8 cellular contexts compared by ENCODE assay signal in genomic region chr7:55964261-55964801, GRCh38. TPM values are rescaled to one million over a fixed set of nuclear protein-coding genes. Genes with fewer than 3 reads are reported as not detected.
DNase-seq lines count a peak whose midpoint lies in the region; ATAC-seq, FAIRE-seq and TF ChIP-seq lines count a peak whose summit lies in the region.

NIPSNAP2 (plus strand) TSS chr7:55964585; CDS start chr7:55964610, 25 bp downstream.

- no peaks in the 10 kb centered on the region for H3K27me3 Mint-ChIP-seq in activated CD8-positive, alpha-beta T cell treated with anti-CD3 and anti-CD28 coated beads, Interleukin-2, amount 10 ng/mL, durations not matched to agents 7 days and 5 days (ENCODE audit: low read depth)

- peak; percentile 89 for DNase-seq in NCI-H510A treated with DMSO at 0.1 percent for 48 hours (lab: John Stamatoyannopoulos, UW)
- DNase-seq in activated CD8-positive, alpha-beta T cell treated with anti-CD3 and anti-CD28 coated beads, Interleukin-2, amount 10 ng/mL, durations not matched to agents 7 days and 5 days = peak; percentile 59
- peak; percentile 17 to 82 for DNase-seq in H1 (ENCODE audit: low read depth in 1 of 2, low spot score in 2 of 2)
- no peak for DNase-seq in mesenteric fat pad (ENCODE audit: low spot score)
- DNase-seq in stimulated activated CD8-positive, alpha-beta memory T cell treated with anti-CD3 and anti-CD28 coated beads, Interleukin-15, amount 100 ng/mL, for 48 hours (ENCODE audit: low read depth in 2 of 2) = peak; percentile 38 to 41

- peak within 1 kb of the TSS; percentile 90 to 97 (median 94) for H3K27ac ChIP-seq in BLaER1 treated with 17β-estradiol and CSF1 and Interleukin-3, amounts not matched to agents 10 nM and 100 nM
- peak within 1 kb of the TSS; percentile 84 for H3K27ac ChIP-seq in H1 (ENCODE audit: low read depth, low read length)

- H3K4me1 Mint-ChIP-seq in activated CD8-positive, alpha-beta T cell treated with anti-CD3 and anti-CD28 coated beads, Interleukin-2, amount 10 ng/mL, durations not matched to agents 7 days and 5 days (ENCODE audit: low read depth) = peaks cover 22% of the 10 kb centered on the region

- WGBS in H1 (ENCODE audit: extremely low coverage in 1 of 2, insufficient coverage in 1 of 2, insufficient read length in 1 of 2, insufficient replicate concordance in 2 of 2, low coverage in 1 of 2, low lambda C conversion rate in 2 of 2, missing lambda C conversion rate in 1 of 2), 2 experiments = 0% methylated on average over 9 of the region's 70 CpGs; no CpG with 5 or more reads in 1 of the 2 experiments

- H3K36me3 Mint-ChIP-seq in activated CD8-positive, alpha-beta T cell treated with anti-CD3 and anti-CD28 coated beads, Interleukin-2, amount 10 ng/mL, durations not matched to agents 7 days and 5 days (ENCODE audit: low read depth) = peaks cover 9% of the 10 kb centered on the region

- no peak within 1 kb of the TSS for H2BK20ac ChIP-seq in H1 (ENCODE audit: low read length)

- peak within 1 kb of the TSS; percentile 6; the same call in 1 of the 2 replicates for H2AFZ ChIP-seq in H1 (ENCODE audit: low read length)

- peaks cover 3 to 17% of the 10 kb centered on the region in 2 experiments; a peak in 3 of 4 replicates for H3K79me2 ChIP-seq in H1 (ENCODE audit: control insufficient read depth in 1 of 2, insufficient read depth in 2 of 2, low read length in 2 of 2)

- H3K27me3 ChIP-seq in BLaER1 treated with 17β-estradiol and CSF1 and Interleukin-3, amounts not matched to agents 10 nM and 100 nM = no peaks in the 10 kb centered on the region
- peaks cover 1 to 13% (median 7%) of the 10 kb centered on the region in 4 experiments; a peak in 5 of 7 replicates for H3K27me3 ChIP-seq in H1 (replicated peaks in 1 of 4; ENCODE audit: control insufficient read depth in 3 of 4, extremely low read depth in 1 of 4, insufficient read depth in 3 of 4, low read length in 3 of 4)

- peaks cover 31 to 37% (median 33%) of the 10 kb centered on the region in 11 experiments for H3K36me3 ChIP-seq in BLaER1 treated with 17β-estradiol and CSF1 and Interleukin-3, amounts not matched to agents 10 nM and 100 nM
- no peaks in the 10 kb centered on the region for H3K36me3 ChIP-seq in H1 (ENCODE audit: control insufficient read depth in 2 of 4, insufficient read depth in 4 of 4, low read length in 3 of 4)

- peak within 1 kb of the TSS; percentile 72 to 93 (median 82) for H3K4me2 ChIP-seq in BLaER1 treated with 17β-estradiol and CSF1 and Interleukin-3, amounts not matched to agents 10 nM and 100 nM
- H3K4me2 ChIP-seq in H1 (ENCODE audit: insufficient read depth in 1 of 2, low read depth in 2 of 2, low read length in 2 of 2) = peak within 1 kb of the TSS; percentile 75 to 77

- H4K5ac ChIP-seq in H1 (ENCODE audit: insufficient read length, low read depth, low read length) = peak within 1 kb of the TSS; percentile 80

- H3K23ac ChIP-seq in H1 (ENCODE audit: insufficient read length) = no peak within 1 kb of the TSS

- peak within 1 kb of the TSS; percentile 93 for H3K27ac Mint-ChIP-seq in activated CD8-positive, alpha-beta T cell treated with anti-CD3 and anti-CD28 coated beads, Interleukin-2, amount 10 ng/mL, durations not matched to agents 7 days and 5 days

- peak within 1 kb of the TSS; percentile 83 for H3K18ac ChIP-seq in H1 (ENCODE audit: extremely low read depth, low read length)

- peak within 1 kb of the TSS; percentile 91 to 99 (median 96) for H3K9ac ChIP-seq in BLaER1 treated with 17β-estradiol and CSF1 and Interleukin-3, amounts not matched to agents 10 nM and 100 nM
- peak within 1 kb of the TSS; percentile 76 to 98 (median 86) for H3K9ac ChIP-seq in H1 (replicated peaks in 1 of 4; ENCODE audit: extremely low read depth in 1 of 4, low read depth in 3 of 4, low read length in 3 of 4)

- H3K23me2 ChIP-seq in H1 (ENCODE audit: low read depth, low read length) = no peaks in the 10 kb centered on the region

- peaks cover 15 to 30% (median 27%) of the 10 kb centered on the region in 10 experiments; a peak in 19 of 20 replicates for H3K4me1 ChIP-seq in BLaER1 treated with 17β-estradiol and CSF1 and Interleukin-3, amounts not matched to agents 10 nM and 100 nM
- no peaks in the 10 kb centered on the region for H3K4me1 ChIP-seq in H1 (replicated peaks in 1 of 4; ENCODE audit: control insufficient read depth in 3 of 4, insufficient read depth in 4 of 4, low read length in 3 of 4)

- H3K14ac ChIP-seq in H1 (ENCODE audit: insufficient read length) = no peak within 1 kb of the TSS

- peaks cover 5% of the 10 kb centered on the region for H3K79me1 ChIP-seq in H1 (ENCODE audit: low read depth, low read length)

- no peak for TF ChIP-seq EP300 in H1 (IDR thresholded peaks at IDR 0.05; ENCODE audit: borderline replicate concordance in 1 of 2, low read depth in 2 of 2, low read length in 2 of 2)

- ATAC-seq in GM18909 (IDR thresholded peaks at IDR 0.05; ENCODE audit: poor library complexity, unreplicated experiment) (peak; percentile 88), HG03139 (IDR thresholded peaks at IDR 0.05; ENCODE audit: unreplicated experiment) (peak; percentile 83)
- ATAC-seq in activated CD8-positive, alpha-beta T cell treated with anti-CD3 and anti-CD28 coated beads, Interleukin-2, amount 10 ng/mL, durations not matched to agents 7 days and 5 days = peak; percentile 86

- POLR2A ChIA-PET in activated CD8-positive, alpha-beta T cell treated with anti-CD3 and anti-CD28 coated beads, Interleukin-2, amount 10 ng/mL, durations not matched to agents 7 days and 5 days (lab: Charles Lee) = interaction anchor here (0.6 to 1.5 kb wide), 8 partner anchors 9 to 598 kb away, joined by 3 to 5 read pairs (median 3); partner anchors contain the start of gene CHCHD2
- POLR2A ChIA-PET in H1 (lab: Charles Lee; ENCODE audit: partially characterized antibody) = interaction anchor here (0.6 to 2.3 kb wide), 24 partner anchors 9 to 643 kb away, joined by 3 to 23 read pairs (median 3); partner anchors contain the start of genes CCT6A and PSPH

- peak; percentile 31 to 65; a peak in 3 of 4 replicates for TF ChIP-seq RAD21 in H1 (IDR thresholded peaks at IDR 0.05 in 1 of 2, conservative IDR thresholded peaks at IDR 0.05 in 1 of 2; ENCODE audit: low read depth in 2 of 2, low read length in 2 of 2)

- no peaks in the 10 kb centered on the region for H3K9me3 Mint-ChIP-seq in activated CD8-positive, alpha-beta T cell treated with anti-CD3 and anti-CD28 coated beads, Interleukin-2, amount 10 ng/mL, durations not matched to agents 7 days and 5 days (ENCODE audit: insufficient read depth)

- peaks cover 0 to 13% (median 0%) of the 10 kb centered on the region in 11 experiments; a peak in 8 of 22 replicates for H3K9me3 ChIP-seq in BLaER1 treated with 17β-estradiol and CSF1 and Interleukin-3, amounts not matched to agents 10 nM and 100 nM (replicated peaks in 1 of 11)
- no peaks in the 10 kb centered on the region for H3K9me3 ChIP-seq in H1 (ENCODE audit: insufficient read depth in 2 of 2, low read depth in 1 of 2, low read length in 1 of 2)

- H4K20me1 ChIP-seq in BLaER1 treated with 17β-estradiol and CSF1 and Interleukin-3, amounts not matched to agents 10 nM and 100 nM = peaks cover 0 to 38% (median 10%) of the 10 kb centered on the region in 11 experiments; a peak in 13 of 22 replicates
- H4K20me1 ChIP-seq in H1 (replicated peaks in 1 of 2; ENCODE audit: control insufficient read depth in 1 of 2, insufficient read depth in 2 of 2, low read length in 2 of 2) = peaks cover 0 to 3% of the 10 kb centered on the region in 2 experiments

- no peak within 1 kb of the TSS for H2BK15ac ChIP-seq in H1 (ENCODE audit: low read length)

- peak; percentile 30 to 65; a peak in 2 of 3 replicates for TF ChIP-seq POLR2A in H1 (IDR thresholded peaks at IDR 0.05; ENCODE audit: control extremely low read depth in 1 of 2, low read depth in 2 of 2, low read length in 2 of 2)

- FAIRE-seq in H1 (lab: Jason Lieb, UNC) = no peak

- H2BK12ac ChIP-seq in H1 (ENCODE audit: low read depth, low read length) = no peak within 1 kb of the TSS

- peak within 1 kb of the TSS; percentile 75; the same call in 1 of the 2 replicates for H2BK5ac ChIP-seq in H1 (ENCODE audit: low read depth, low read length)

- peak; percentile 65 to 75 (median 71) for TF ChIP-seq CTCF in H1 (IDR thresholded peaks at IDR 0.05; ENCODE audit: control extremely low read depth in 1 of 3, insufficient read depth in 1 of 3, low read depth in 1 of 3, low read length in 3 of 3)

- H3K4ac ChIP-seq in H1 (replicated peaks; ENCODE audit: insufficient read length, low read depth, low read length) = no peak within 1 kb of the TSS

- CTCF ChIA-PET in activated CD8-positive, alpha-beta T cell treated with anti-CD3 and anti-CD28 coated beads, Interleukin-2, amount 10 ng/mL, durations not matched to agents 7 days and 5 days (lab: Charles Lee) = interaction anchor here (0.6 to 1.4 kb wide), 14 partner anchors 8 to 323 kb away, joined by 3 to 9 read pairs (median 3); partner anchors contain the start of gene SUMF2
- CTCF ChIA-PET in H1 (lab: Charles Lee; ENCODE audit: partially characterized antibody) = interaction anchor here (0.5 to 2.6 kb wide), 21 partner anchors 10 to 1591 kb away, joined by 3 to 13 read pairs (median 4); partner anchors contain the start of genes CCT6A, MRPS17 and PSPH

- peak within 1 kb of the TSS; percentile 53 to 93 (median 81) for H3K4me3 ChIP-seq in BLaER1 treated with 17β-estradiol and CSF1 and Interleukin-3, amounts not matched to agents 10 nM and 100 nM
- peak within 1 kb of the TSS; percentile 80 to 99 (median 86) for H3K4me3 ChIP-seq in H1 (ENCODE audit: extremely low read depth in 1 of 4, insufficient read depth in 2 of 4, low read depth in 3 of 4, low read length in 4 of 4)

- no peak within 1 kb of the TSS for H2AK5ac ChIP-seq in H1 (ENCODE audit: low read depth, low read length)

- peak within 1 kb of the TSS; percentile 46 for H3K56ac ChIP-seq in H1 (replicated peaks; ENCODE audit: insufficient read length, low read depth, low read length)

- no peak within 1 kb of the TSS for H2BK120ac ChIP-seq in H1 (replicated peaks; ENCODE audit: low read depth, low read length)

- H4K91ac ChIP-seq in H1 (replicated peaks; ENCODE audit: insufficient read length, low read length) = peak within 1 kb of the TSS; percentile 74

- peak within 1 kb of the TSS; percentile 82 for H3K4me3 Mint-ChIP-seq in activated CD8-positive, alpha-beta T cell treated with anti-CD3 and anti-CD28 coated beads, Interleukin-2, amount 10 ng/mL, durations not matched to agents 7 days and 5 days

- peak within 1 kb of the TSS; percentile 93 for H4K8ac ChIP-seq in H1 (ENCODE audit: extremely low read depth, insufficient read depth, low read length)

RNA-seq across cellular contexts. Expression of gene NIPSNAP2, which starts in this region (rescaled TPM):
- total RNA-seq in activated CD8-positive, alpha-beta T cell treated with anti-CD3 and anti-CD28 coated beads, Interleukin-2, amount 10 ng/mL, durations not matched to agents 7 days and 5 days = 10 to 100 TPM; 35.0 to 37.2 TPM
- total RNA-seq in H1 (2021; fragmentation: NEBNext Ultra II Directional; extraction: Animal tissue kit (Norgen Biotek cat#: 25700)) = 38.6 and 45.2 TPM in 2 replicates
- 15.4 and 31.1 TPM in 2 replicates for polyA plus RNA-seq in H1 (2011; rRNA removed)
- polyA plus RNA-seq in H1 (2011; cell fraction: cytosol; rRNA removed) = 30.5 TPM
- 9.5 TPM for polyA plus RNA-seq in H1 (2011; cell fraction: nucleus; rRNA removed)
- polyA plus RNA-seq in H1 (2012, experiment 1 of 2) = 29.1 to 45.6 TPM (median 31.2 TPM) in 4 replicates
- polyA plus RNA-seq in H1 (2012, experiment 2 of 2) = 3.6 TPM
- 39.1 TPM for polyA plus RNA-seq in H1 (2013, experiment 1 of 2)
- 40.2 TPM for polyA plus RNA-seq in H1 (2013, experiment 2 of 2)
- polyA minus RNA-seq in H1 (2011; rRNA and poly(A)+ RNA removed) = 20.1 and 30.0 TPM in 2 replicates
- 20.5 TPM for polyA minus RNA-seq in H1 (2011; cell fraction: cytosol; rRNA and poly(A)+ RNA removed)
- polyA minus RNA-seq in H1 (2011; cell fraction: nucleus; rRNA and poly(A)+ RNA removed) = 53.3 TPM
- total RNA-seq in mesenteric fat pad = 56.7 TPM
